In the genomic region with DNA sequence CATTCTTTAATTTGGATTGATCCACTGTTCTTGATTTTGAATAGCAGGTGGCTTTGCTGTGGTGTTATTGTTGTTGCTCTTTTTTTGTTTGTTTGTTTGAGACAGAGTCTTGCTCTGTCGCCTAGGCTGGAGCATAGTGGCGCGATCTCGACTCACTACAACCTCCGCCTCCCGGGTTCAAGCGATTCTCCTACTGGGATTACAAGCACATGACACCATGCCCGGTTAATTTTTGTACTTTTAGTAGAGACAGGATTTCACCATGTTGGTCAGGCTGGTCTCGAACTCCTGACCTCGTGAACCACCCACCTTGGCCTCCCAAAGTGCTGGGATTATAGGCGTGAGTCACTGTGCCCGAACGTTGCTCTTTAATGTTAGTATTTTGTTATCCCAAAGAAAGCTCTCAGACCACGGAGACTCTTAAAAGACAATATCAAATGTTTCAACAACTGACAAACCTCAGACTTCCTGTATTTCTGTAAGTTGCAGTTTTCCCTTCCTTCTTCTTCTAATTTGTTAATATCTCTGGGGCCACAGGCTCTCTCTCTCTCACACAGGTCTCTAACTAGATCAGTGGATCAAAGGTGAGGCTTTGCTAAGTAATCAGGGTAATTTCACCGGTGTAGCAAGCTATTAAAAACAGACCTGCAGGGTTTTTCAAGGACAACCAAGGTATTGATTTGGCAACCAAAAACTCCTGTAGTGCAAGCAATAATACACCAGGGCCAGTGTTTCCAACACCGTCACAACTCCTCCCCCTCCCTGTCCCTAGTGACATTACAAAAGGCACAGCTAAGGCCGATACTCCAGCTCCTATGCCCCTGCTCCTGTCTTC, we compare ENCODE assay signal across 1 cellular context.
TF ChIP-seq lines count a peak whose summit lies in the region.

No MANE protein-coding gene starts in this region.

TF ChIP-seq in HepG2, 621 proteins besides CTCF, POLR2A, EP300 and RAD21 (continued from another document and continues in another):
- TF ChIP-seq, protein P1, sequence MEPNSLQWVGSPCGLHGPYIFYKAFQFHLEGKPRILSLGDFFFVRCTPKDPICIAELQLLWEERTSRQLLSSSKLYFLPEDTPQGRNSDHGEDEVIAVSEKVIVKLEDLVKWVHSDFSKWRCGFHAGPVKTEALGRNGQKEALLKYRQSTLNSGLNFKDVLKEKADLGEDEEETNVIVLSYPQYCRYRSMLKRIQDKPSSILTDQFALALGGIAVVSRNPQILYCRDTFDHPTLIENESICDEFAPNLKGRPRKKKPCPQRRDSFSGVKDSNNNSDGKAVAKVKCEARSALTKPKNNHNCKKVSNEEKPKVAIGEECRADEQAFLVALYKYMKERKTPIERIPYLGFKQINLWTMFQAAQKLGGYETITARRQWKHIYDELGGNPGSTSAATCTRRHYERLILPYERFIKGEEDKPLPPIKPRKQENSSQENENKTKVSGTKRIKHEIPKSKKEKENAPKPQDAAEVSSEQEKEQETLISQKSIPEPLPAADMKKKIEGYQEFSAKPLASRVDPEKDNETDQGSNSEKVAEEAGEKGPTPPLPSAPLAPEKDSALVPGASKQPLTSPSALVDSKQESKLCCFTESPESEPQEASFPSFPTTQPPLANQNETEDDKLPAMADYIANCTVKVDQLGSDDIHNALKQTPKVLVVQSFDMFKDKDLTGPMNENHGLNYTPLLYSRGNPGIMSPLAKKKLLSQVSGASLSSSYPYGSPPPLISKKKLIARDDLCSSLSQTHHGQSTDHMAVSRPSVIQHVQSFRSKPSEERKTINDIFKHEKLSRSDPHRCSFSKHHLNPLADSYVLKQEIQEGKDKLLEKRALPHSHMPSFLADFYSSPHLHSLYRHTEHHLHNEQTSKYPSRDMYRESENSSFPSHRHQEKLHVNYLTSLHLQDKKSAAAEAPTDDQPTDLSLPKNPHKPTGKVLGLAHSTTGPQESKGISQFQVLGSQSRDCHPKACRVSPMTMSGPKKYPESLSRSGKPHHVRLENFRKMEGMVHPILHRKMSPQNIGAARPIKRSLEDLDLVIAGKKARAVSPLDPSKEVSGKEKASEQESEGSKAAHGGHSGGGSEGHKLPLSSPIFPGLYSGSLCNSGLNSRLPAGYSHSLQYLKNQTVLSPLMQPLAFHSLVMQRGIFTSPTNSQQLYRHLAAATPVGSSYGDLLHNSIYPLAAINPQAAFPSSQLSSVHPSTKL (CRISPR knock-in tag; IDR thresholded peaks at IDR 0.05), result peak; percentile 95
- peak; percentile 99 for TF ChIP-seq THRA (CRISPR knock-in tag; IDR thresholded peaks at IDR 0.05; ENCODE audit: borderline replicate concordance)
- no peak for TF ChIP-seq CHD2 (IDR thresholded peaks at IDR 0.05; ENCODE audit: low read depth, low read length)
- no peak for TF ChIP-seq IRF1 (CRISPR knock-in tag; IDR thresholded peaks at IDR 0.05; ENCODE audit: low read depth)
- TF ChIP-seq FUBP1 (CRISPR knock-in tag; IDR thresholded peaks at IDR 0.05; ENCODE audit: borderline replicate concordance), result no peak
- no peak for TF ChIP-seq ZNF546 (CRISPR knock-in tag; conservative IDR thresholded peaks at IDR 0.05)
- TF ChIP-seq, protein P2, sequence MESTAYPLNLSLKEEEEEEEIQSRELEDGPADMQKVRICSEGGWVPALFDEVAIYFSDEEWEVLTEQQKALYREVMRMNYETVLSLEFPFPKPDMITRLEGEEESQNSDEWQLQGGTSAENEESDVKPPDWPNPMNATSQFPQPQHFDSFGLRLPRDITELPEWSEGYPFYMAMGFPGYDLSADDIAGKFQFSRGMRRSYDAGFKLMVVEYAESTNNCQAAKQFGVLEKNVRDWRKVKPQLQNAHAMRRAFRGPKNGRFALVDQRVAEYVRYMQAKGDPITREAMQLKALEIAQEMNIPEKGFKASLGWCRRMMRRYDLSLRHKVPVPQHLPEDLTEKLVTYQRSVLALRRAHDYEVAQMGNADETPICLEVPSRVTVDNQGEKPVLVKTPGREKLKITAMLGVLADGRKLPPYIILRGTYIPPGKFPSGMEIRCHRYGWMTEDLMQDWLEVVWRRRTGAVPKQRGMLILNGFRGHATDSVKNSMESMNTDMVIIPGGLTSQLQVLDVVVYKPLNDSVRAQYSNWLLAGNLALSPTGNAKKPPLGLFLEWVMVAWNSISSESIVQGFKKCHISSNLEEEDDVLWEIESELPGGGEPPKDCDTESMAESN (CRISPR knock-in tag; conservative IDR thresholded peaks at IDR 0.05), result peak; percentile 91
- TF ChIP-seq SMYD3 (CRISPR knock-in tag; IDR thresholded peaks at IDR 0.05), result peak; percentile 89; the same call in 1 of the 2 replicates
- peak; percentile 90 for TF ChIP-seq SALL1 (CRISPR knock-in tag; IDR thresholded peaks at IDR 0.05)
- peak; percentile 86 for TF ChIP-seq SIX1 (CRISPR knock-in tag; IDR thresholded peaks at IDR 0.05; ENCODE audit: borderline replicate concordance)
- TF ChIP-seq PHF20 (CRISPR knock-in tag; IDR thresholded peaks at IDR 0.05), result no peak
- TF ChIP-seq NPAS2 (CRISPR knock-in tag; IDR thresholded peaks at IDR 0.05; ENCODE audit: borderline replicate concordance), result no peak
- no peak for TF ChIP-seq JARID2 (CRISPR knock-in tag; IDR thresholded peaks at IDR 0.05; ENCODE audit: insufficient replicate concordance)
- TF ChIP-seq, protein P3, sequence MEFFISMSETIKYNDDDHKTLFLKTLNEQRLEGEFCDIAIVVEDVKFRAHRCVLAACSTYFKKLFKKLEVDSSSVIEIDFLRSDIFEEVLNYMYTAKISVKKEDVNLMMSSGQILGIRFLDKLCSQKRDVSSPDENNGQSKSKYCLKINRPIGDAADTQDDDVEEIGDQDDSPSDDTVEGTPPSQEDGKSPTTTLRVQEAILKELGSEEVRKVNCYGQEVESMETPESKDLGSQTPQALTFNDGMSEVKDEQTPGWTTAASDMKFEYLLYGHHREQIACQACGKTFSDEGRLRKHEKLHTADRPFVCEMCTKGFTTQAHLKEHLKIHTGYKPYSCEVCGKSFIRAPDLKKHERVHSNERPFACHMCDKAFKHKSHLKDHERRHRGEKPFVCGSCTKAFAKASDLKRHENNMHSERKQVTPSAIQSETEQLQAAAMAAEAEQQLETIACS (CRISPR knock-in tag; IDR thresholded peaks at IDR 0.05), result no peak
- TF ChIP-seq NR2F1 (CRISPR knock-in tag; IDR thresholded peaks at IDR 0.05), result no peak; a peak in 1 of 4 replicates
- TF ChIP-seq ZFAT (CRISPR knock-in tag; conservative IDR thresholded peaks at IDR 0.05), result no peak
- peak; percentile 82 for TF ChIP-seq ZNF670 (CRISPR knock-in tag; IDR thresholded peaks at IDR 0.05; ENCODE audit: borderline replicate concordance)
- TF ChIP-seq, protein P4, sequence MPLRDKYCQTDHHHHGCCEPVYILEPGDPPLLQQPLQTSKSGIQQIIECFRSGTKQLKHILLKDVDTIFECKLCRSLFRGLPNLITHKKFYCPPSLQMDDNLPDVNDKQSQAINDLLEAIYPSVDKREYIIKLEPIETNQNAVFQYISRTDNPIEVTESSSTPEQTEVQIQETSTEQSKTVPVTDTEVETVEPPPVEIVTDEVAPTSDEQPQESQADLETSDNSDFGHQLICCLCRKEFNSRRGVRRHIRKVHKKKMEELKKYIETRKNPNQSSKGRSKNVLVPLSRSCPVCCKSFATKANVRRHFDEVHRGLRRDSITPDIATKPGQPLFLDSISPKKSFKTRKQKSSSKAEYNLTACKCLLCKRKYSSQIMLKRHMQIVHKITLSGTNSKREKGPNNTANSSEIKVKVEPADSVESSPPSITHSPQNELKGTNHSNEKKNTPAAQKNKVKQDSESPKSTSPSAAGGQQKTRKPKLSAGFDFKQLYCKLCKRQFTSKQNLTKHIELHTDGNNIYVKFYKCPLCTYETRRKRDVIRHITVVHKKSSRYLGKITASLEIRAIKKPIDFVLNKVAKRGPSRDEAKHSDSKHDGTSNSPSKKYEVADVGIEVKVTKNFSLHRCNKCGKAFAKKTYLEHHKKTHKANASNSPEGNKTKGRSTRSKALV (CRISPR knock-in tag; IDR thresholded peaks at IDR 0.05), result peak; percentile 25
- no peak; the same call in 1 of the 2 replicates for TF ChIP-seq TFDP2 (CRISPR knock-in tag; IDR thresholded peaks at IDR 0.05)
- no peak for TF ChIP-seq ZNF496 (CRISPR knock-in tag; IDR thresholded peaks at IDR 0.05; ENCODE audit: insufficient replicate concordance)
- TF ChIP-seq, protein P5, sequence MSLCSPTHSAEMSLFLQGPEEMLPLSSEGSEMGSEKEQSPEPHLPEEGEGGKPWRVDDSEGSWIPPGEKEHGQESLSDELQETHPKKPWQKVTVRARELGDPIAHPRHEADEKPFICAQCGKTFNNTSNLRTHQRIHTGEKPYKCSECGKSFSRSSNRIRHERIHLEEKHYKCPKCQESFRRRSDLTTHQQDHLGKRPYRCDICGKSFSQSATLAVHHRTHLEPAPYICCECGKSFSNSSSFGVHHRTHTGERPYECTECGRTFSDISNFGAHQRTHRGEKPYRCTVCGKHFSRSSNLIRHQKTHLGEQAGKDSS (CRISPR knock-in tag; IDR thresholded peaks at IDR 0.05; ENCODE audit: borderline replicate concordance, low read depth), result no peak; the same call in 1 of the 2 replicates
- TF ChIP-seq ZNF367 (CRISPR knock-in tag; IDR thresholded peaks at IDR 0.05; ENCODE audit: borderline replicate concordance), result no peak
- peak; percentile 88 for TF ChIP-seq TBL1XR1 (IDR thresholded peaks at IDR 0.05; ENCODE audit: borderline replicate concordance, low read length, partially characterized antibody)
- TF ChIP-seq ZNF430 (CRISPR knock-in tag; IDR thresholded peaks at IDR 0.05), result peak; percentile 87; the same call in 1 of the 2 replicates
- peak; percentile 36; the same call in 1 of the 2 replicates for TF ChIP-seq FOXC1 (CRISPR knock-in tag; IDR thresholded peaks at IDR 0.05; ENCODE audit: borderline replicate concordance)
- peak; percentile 79; the same call in 1 of the 2 replicates for TF ChIP-seq NFKBIZ (CRISPR knock-in tag; IDR thresholded peaks at IDR 0.05)
- TF ChIP-seq, protein P6, sequence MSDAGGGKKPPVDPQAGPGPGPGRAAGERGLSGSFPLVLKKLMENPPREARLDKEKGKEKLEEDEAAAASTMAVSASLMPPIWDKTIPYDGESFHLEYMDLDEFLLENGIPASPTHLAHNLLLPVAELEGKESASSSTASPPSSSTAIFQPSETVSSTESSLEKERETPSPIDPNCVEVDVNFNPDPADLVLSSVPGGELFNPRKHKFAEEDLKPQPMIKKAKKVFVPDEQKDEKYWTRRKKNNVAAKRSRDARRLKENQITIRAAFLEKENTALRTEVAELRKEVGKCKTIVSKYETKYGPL (CRISPR knock-in tag; IDR thresholded peaks at IDR 0.05), result no peak
- TF ChIP-seq ZHX1 (CRISPR knock-in tag; IDR thresholded peaks at IDR 0.05; ENCODE audit: low read depth), result peak; percentile 66
- TF ChIP-seq MBNL3 (CRISPR knock-in tag; conservative IDR thresholded peaks at IDR 0.05), result no peak
- no peak; the same call in 1 of the 2 replicates for TF ChIP-seq THYN1 (CRISPR knock-in tag; IDR thresholded peaks at IDR 0.05; ENCODE audit: borderline replicate concordance, low read depth)
- TF ChIP-seq ZNF337 (CRISPR knock-in tag; IDR thresholded peaks at IDR 0.05; ENCODE audit: borderline replicate concordance, low read depth), result no peak
